Comparison of ENCODE assay signal across 29 cellular contexts in genomic region chr11:11628651-11629050, GRCh38.
"Had no signal": no experiment of that assay in that cellular context is flagged by ENCODE, and none has a peak within 500 bp of the region (broad histone marks: within the 10 kb centered on the region; RNA-seq: fewer than 3 reads in every experiment).

No MANE protein-coding gene starts in this region.

- H3K4me1 Mint-ChIP-seq: activated CD8-positive, alpha-beta memory T cell treated with anti-CD3 and anti-CD28 coated beads, Interleukin-2, amount 10 ng/mL, durations not matched to agents 7 days and 5 days; activated naive CD4-positive, alpha-beta T cell treated with anti-CD3 and anti-CD28 coated beads, Interleukin-2, amount 10 ng/mL, durations not matched to agents 7 days and 5 days; activated naive CD8-positive, alpha-beta T cell treated with anti-CD3 and anti-CD28 coated beads, Interleukin-2, amount 10 ng/mL, durations not matched to agents 7 days and 5 days; brain had no signal

- H3K27ac ChIP-seq: ascending aorta, breast epithelium, cardiac muscle cell, coronary artery had no signal

- ATAC-seq: activated CD8-positive, alpha-beta memory T cell treated with anti-CD3 and anti-CD28 coated beads, Interleukin-2, amount 10 ng/mL, durations not matched to agents 7 days and 5 days; activated CD8-positive, alpha-beta T cell treated with anti-CD3 and anti-CD28 coated beads, Interleukin-2, amount 10 ng/mL, durations not matched to agents 7 days and 5 days; activated naive CD4-positive, alpha-beta T cell treated with anti-CD3 and anti-CD28 coated beads, Interleukin-2, amount 50 U/mL, for 72 hours; activated T-cell treated with anti-CD3 and anti-CD28 coated beads, Interleukin-2, amount 50 U/mL, for 72 hours; esophagus mucosa had no signal

- H3K36me3 Mint-ChIP-seq: activated CD8-positive, alpha-beta memory T cell treated with anti-CD3 and anti-CD28 coated beads, Interleukin-2, amount 10 ng/mL, durations not matched to agents 7 days and 5 days; activated naive CD4-positive, alpha-beta T cell treated with anti-CD3 and anti-CD28 coated beads, Interleukin-2, amount 10 ng/mL, durations not matched to agents 7 days and 5 days; activated naive CD4-positive, alpha-beta T cell treated with anti-CD3 and anti-CD28 coated beads, Interleukin-2, amount 50 U/mL, for 72 hours; activated naive CD8-positive, alpha-beta T cell treated with anti-CD3 and anti-CD28 coated beads, Interleukin-2, amount 10 ng/mL, durations not matched to agents 7 days and 5 days; brain had no signal

- H3K4me3 Mint-ChIP-seq: activated CD8-positive, alpha-beta memory T cell treated with anti-CD3 and anti-CD28 coated beads, Interleukin-2, amount 10 ng/mL, durations not matched to agents 7 days and 5 days; activated CD8-positive, alpha-beta T cell treated with anti-CD3 and anti-CD28 coated beads, Interleukin-2, amount 10 ng/mL, durations not matched to agents 7 days and 5 days; activated naive CD4-positive, alpha-beta T cell treated with anti-CD3 and anti-CD28 coated beads, Interleukin-2, amount 10 ng/mL, durations not matched to agents 7 days and 5 days; activated naive CD8-positive, alpha-beta T cell treated with anti-CD3 and anti-CD28 coated beads, Interleukin-2, amount 10 ng/mL, durations not matched to agents 7 days and 5 days; activated T-cell treated with anti-CD3 and anti-CD28 coated beads, Interleukin-2, amount 50 U/mL, for 72 hours; brain; dendritic cell treated with granulocyte-macrophage colony-stimulating factor and Interleukin-4, amounts not matched to agents 40 ng/mL and 50 ng/mL, for 4 days; endodermal cell had no signal

- H3K4me3 ChIP-seq: ascending aorta, breast epithelium, cardiac muscle cell, coronary artery, dorsolateral prefrontal cortex had no signal

- H3K36me3 ChIP-seq: ascending aorta, breast epithelium, cardiac muscle cell had no signal

- H3K9me3 ChIP-seq: ascending aorta, breast epithelium had no signal

- DNase-seq: activated CD4-positive, alpha-beta T cell treated with anti-CD3 and anti-CD28 coated beads for 1 hour; activated CD4-positive, alpha-beta T cell treated with anti-CD3 and anti-CD28 coated beads for 4 hours; activated CD4-positive, alpha-beta T cell treated with anti-CD3 and anti-CD28 coated beads, Interleukin-2, amount 50 U/mL, for 1 hour; activated CD4-positive, alpha-beta T cell treated with anti-CD3 and anti-CD28 coated beads, Interleukin-2, amount 50 U/mL, for 48 hours; activated CD8-positive, alpha-beta memory T cell treated with anti-CD3 and anti-CD28 coated beads, Interleukin-2, amount 10 ng/mL, durations not matched to agents 7 days and 5 days; activated CD8-positive, alpha-beta memory T cell treated with anti-CD3 and anti-CD28 coated beads, Interleukin-2, amount 50 U/mL, for 4 hours; activated CD8-positive, alpha-beta T cell treated with anti-CD3 and anti-CD28 coated beads, Interleukin-2, amount 10 ng/mL, durations not matched to agents 7 days and 5 days; activated gamma-delta T cell; activated naive CD4-positive, alpha-beta T cell; activated naive CD4-positive, alpha-beta T cell treated with anti-CD3 and anti-CD28 coated beads, Interleukin-2, amount 10 ng/mL, durations not matched to agents 7 days and 5 days; activated naive CD8-positive, alpha-beta T cell treated with anti-CD3 and anti-CD28 coated beads, Interleukin-2, amount 10 ng/mL, durations not matched to agents 7 days and 5 days; activated T-cell treated with anti-CD3 and anti-CD28 coated beads, Interleukin-2, amount 50 U/mL, for 1 hour; activated T-cell treated with anti-CD3 and anti-CD28 coated beads, Interleukin-2, amount 50 U/mL, for 72 hours; central memory CD4-positive, alpha-beta T cell; cerebellar nuclear complex; effector memory CD4-positive, alpha-beta T cell; endodermal cell; foreskin fibroblast; head of caudate nucleus; T-helper 2 cell had no signal

- H3K4me1 ChIP-seq: ascending aorta, breast epithelium had no signal

- H3K27ac Mint-ChIP-seq: activated CD8-positive, alpha-beta memory T cell treated with anti-CD3 and anti-CD28 coated beads, Interleukin-2, amount 10 ng/mL, durations not matched to agents 7 days and 5 days; activated CD8-positive, alpha-beta T cell treated with anti-CD3 and anti-CD28 coated beads, Interleukin-2, amount 10 ng/mL, durations not matched to agents 7 days and 5 days; activated naive CD4-positive, alpha-beta T cell treated with anti-CD3 and anti-CD28 coated beads, Interleukin-2, amount 10 ng/mL, durations not matched to agents 7 days and 5 days; activated naive CD4-positive, alpha-beta T cell treated with anti-CD3 and anti-CD28 coated beads, Interleukin-2, amount 50 U/mL, for 72 hours; activated naive CD8-positive, alpha-beta T cell treated with anti-CD3 and anti-CD28 coated beads, Interleukin-2, amount 10 ng/mL, durations not matched to agents 7 days and 5 days; activated T-cell treated with anti-CD3 and anti-CD28 coated beads, Interleukin-2, amount 50 U/mL, for 72 hours; brain; dendritic cell treated with granulocyte-macrophage colony-stimulating factor and Interleukin-4, amounts not matched to agents 40 ng/mL and 50 ng/mL, for 4 days; endodermal cell had no signal

- H3K27me3 ChIP-seq: ascending aorta, breast epithelium, dorsolateral prefrontal cortex had no signal

- H3K9me3 Mint-ChIP-seq: activated naive CD4-positive, alpha-beta T cell treated with anti-CD3 and anti-CD28 coated beads, Interleukin-2, amount 10 ng/mL, durations not matched to agents 7 days and 5 days; activated naive CD4-positive, alpha-beta T cell treated with anti-CD3 and anti-CD28 coated beads, Interleukin-2, amount 50 U/mL, for 72 hours; activated naive CD8-positive, alpha-beta T cell treated with anti-CD3 and anti-CD28 coated beads, Interleukin-2, amount 10 ng/mL, durations not matched to agents 7 days and 5 days; activated T-cell treated with anti-CD3 and anti-CD28 coated beads, Interleukin-2, amount 50 U/mL, for 72 hours; dendritic cell treated with granulocyte-macrophage colony-stimulating factor and Interleukin-4, amounts not matched to agents 40 ng/mL and 50 ng/mL, for 4 days had no signal
